Comparison of ENCODE assay signal across 10 cellular contexts in genomic region chr6:14865609-14866100, GRCh38.
A peak's percentile ranks its signal among the peaks of the same experiment; 100 is the strongest.
DNase-seq lines count a peak whose midpoint lies in the region; ATAC-seq and TF ChIP-seq lines count a peak whose summit lies in the region.
"Had no signal": no experiment of that assay in that cellular context is flagged by ENCODE, and none has a peak within 500 bp of the region (broad histone marks: within the 10 kb centered on the region; RNA-seq: fewer than 3 reads in every experiment).

No MANE protein-coding gene starts in this region.

- H3K4me1 ChIP-seq in DOHH2 (ENCODE audit: control insufficient read depth, low read length) (peaks cover 15% of the 10 kb centered on the region), Karpas-422 (ENCODE audit: low read length) (no peaks in the 10 kb centered on the region), HAP-1 (no peaks in the 10 kb centered on the region; the same call in 1 of the 2 replicates)

- no peaks in the 10 kb centered on the region for H4K20me1 ChIP-seq in DOHH2 (ENCODE audit: control insufficient read depth, insufficient read depth, low read depth, low read length)
- no peaks in the 10 kb centered on the region for H4K20me1 ChIP-seq in Karpas-422 (ENCODE audit: insufficient read depth, low read depth, low read length)

- H3K36me3 Mint-ChIP-seq in activated T-helper 2 cell treated with anti-CD3 and anti-CD28 coated beads, Interferon-gamma antibody, Interleukin-2, Interleukin-4, amounts not matched to agents 10 μg/mL and 5 μg/mL and 100 μg/mL, durations not matched to agents 14 hours and 24 hours and 36 hours (ENCODE audit: low read depth), result no peaks in the 10 kb centered on the region
- peaks cover 0 to 7% of the 10 kb centered on the region in 2 donors for H3K36me3 Mint-ChIP-seq in naive B cell

- TF ChIP-seq CTCF in DOHH2 (IDR thresholded peaks at IDR 0.05; ENCODE audit: low read depth, low read length, poor library complexity, severe bottlenecking), result no peak

- H3K4me3 Mint-ChIP-seq in activated T-helper 2 cell treated with anti-CD3 and anti-CD28 coated beads, Interferon-gamma antibody, Interleukin-2, Interleukin-4, amounts not matched to agents 10 μg/mL and 5 μg/mL and 100 μg/mL, durations not matched to agents 14 hours and 24 hours and 36 hours (ENCODE audit: low read depth), result no peak overlapping the region
- H3K4me3 Mint-ChIP-seq in naive B cell, result peak overlapping the region in 7 of 8 donors; percentile 47 to 86 (median 78)
- H3K4me3 Mint-ChIP-seq: activated CD4-positive, alpha-beta T cell treated with anti-CD3 and anti-CD28 coated beads, Interleukin-2, amount 10 ng/mL, durations not matched to agents 7 days and 5 days had no signal

- no peaks in the 10 kb centered on the region for H3K36me3 ChIP-seq in DOHH2 (ENCODE audit: control insufficient read depth, low read length)
- no peaks in the 10 kb centered on the region for H3K36me3 ChIP-seq in Karpas-422 (ENCODE audit: insufficient read depth, low read length)
- no peaks in the 10 kb centered on the region for H3K36me3 ChIP-seq in HAP-1 (replicated peaks)

- ATAC-seq in naive B cell (ENCODE audit: low read depth in 2 of 2), result peak; percentile 97

- 0 out of 2 replicates have a peak overlapping the region, but pooled peaks have one; percentile 58 for H2AFZ ChIP-seq in Karpas-422 (ENCODE audit: low read length)

- H3F3A ChIP-seq in DOHH2 (ENCODE audit: control insufficient read depth, insufficient read depth), result no peaks in the 10 kb centered on the region

- H3K27ac ChIP-seq in DOHH2 (ENCODE audit: low read depth, low read length) (no peak overlapping the region), Karpas-422 (ENCODE audit: low read length) (no peak overlapping the region)

- no peaks in the 10 kb centered on the region for H3K27me3 Mint-ChIP-seq in activated T-helper 2 cell treated with anti-CD3 and anti-CD28 coated beads, Interferon-gamma antibody, Interleukin-2, Interleukin-4, amounts not matched to agents 10 μg/mL and 5 μg/mL and 100 μg/mL, durations not matched to agents 14 hours and 24 hours and 36 hours (ENCODE audit: low read depth)
- H3K27me3 Mint-ChIP-seq in naive B cell, result no peaks in the 10 kb centered on the region
- H3K27me3 Mint-ChIP-seq: activated CD4-positive, alpha-beta T cell treated with anti-CD3 and anti-CD28 coated beads, Interleukin-2, amount 10 ng/mL, durations not matched to agents 7 days and 5 days had no signal

- in situ Hi-C loops in HAP-1 (cut with MboI; ENCODE audit: low sequenced_read_pairs), result no loop called here

- no peaks in the 10 kb centered on the region for H3K27me3 ChIP-seq in DOHH2 (ENCODE audit: control insufficient read depth, low read length)
- H3K27me3 ChIP-seq in Karpas-422 (ENCODE audit: low read length), result no peaks in the 10 kb centered on the region
- H3K27me3 ChIP-seq in HAP-1 (ENCODE audit: low read depth), result no peaks in the 10 kb centered on the region

- H3K9me2 ChIP-seq in DOHH2 (replicated peaks; ENCODE audit: control insufficient read depth, low read length), result no peaks in the 10 kb centered on the region
- no peaks in the 10 kb centered on the region for H3K9me2 ChIP-seq in Karpas-422 (replicated peaks; ENCODE audit: insufficient read depth, low read length)

- H3K4me1 Mint-ChIP-seq in activated T-helper 2 cell treated with anti-CD3 and anti-CD28 coated beads, Interferon-gamma antibody, Interleukin-2, Interleukin-4, amounts not matched to agents 10 μg/mL and 5 μg/mL and 100 μg/mL, durations not matched to agents 14 hours and 24 hours and 36 hours (ENCODE audit: low read depth), result peaks cover 28% of the 10 kb centered on the region
- H3K4me1 Mint-ChIP-seq in naive B cell, result peaks cover 21 to 48% (median 42%) of the 10 kb centered on the region in 3 donors

- H3K9me3 Mint-ChIP-seq in activated T-helper 2 cell treated with anti-CD3 and anti-CD28 coated beads, Interferon-gamma antibody, Interleukin-2, Interleukin-4, amounts not matched to agents 10 μg/mL and 5 μg/mL and 100 μg/mL, durations not matched to agents 14 hours and 24 hours and 36 hours, result no peaks in the 10 kb centered on the region
- H3K9me3 Mint-ChIP-seq in naive B cell, result peaks cover 0 to 4% (median 0%) of the 10 kb centered on the region in 7 donors

- H3K27ac Mint-ChIP-seq in activated T-helper 2 cell treated with anti-CD3 and anti-CD28 coated beads, Interferon-gamma antibody, Interleukin-2, Interleukin-4, amounts not matched to agents 10 μg/mL and 5 μg/mL and 100 μg/mL, durations not matched to agents 14 hours and 24 hours and 36 hours, result peak overlapping the region; percentile 3
- peak overlapping the region; percentile 18 to 97 (median 91) for H3K27ac Mint-ChIP-seq in naive B cell
- H3K27ac Mint-ChIP-seq: activated CD4-positive, alpha-beta T cell treated with anti-CD3 and anti-CD28 coated beads, Interleukin-2, amount 10 ng/mL, durations not matched to agents 7 days and 5 days had no signal

- DNase-seq in Karpas-422 (no peak), naive B cell (peak; percentile 75), NCI-H146 treated with DMSO at 0.1 percent for 48 hours (lab: John Stamatoyannopoulos, UW; ENCODE audit: unreplicated experiment) (no peak), HAP-1 (ENCODE audit: low spot score in 2 of 2) (no peak), NCI-H526 (lab: John Stamatoyannopoulos, UW) (no peak)
- no peak for DNase-seq in activated T-helper 2 cell treated with anti-CD3 and anti-CD28 coated beads, Interferon-gamma antibody, Interleukin-2, Interleukin-4, amounts not matched to agents 10 μg/mL and 5 μg/mL and 100 μg/mL, durations not matched to agents 14 hours and 24 hours and 36 hours (ENCODE audit: low spot score)
- DNase-seq: activated CD4-positive, alpha-beta T cell treated with anti-CD3 and anti-CD28 coated beads, Interleukin-2, amount 10 ng/mL, durations not matched to agents 7 days and 5 days; cerebellar nuclear complex; GDM1 had no signal

- H3K79me2 ChIP-seq in DOHH2 (ENCODE audit: control insufficient read depth, low read length) (no peaks in the 10 kb centered on the region), Karpas-422 (ENCODE audit: low read length) (no peaks in the 10 kb centered on the region)

- H3K4me3 ChIP-seq in DOHH2 (ENCODE audit: low read length) (no peak overlapping the region), Karpas-422 (ENCODE audit: low read length) (no peak overlapping the region), HAP-1 (no peak overlapping the region)

- H3K4me2 ChIP-seq in DOHH2 (ENCODE audit: low read length) (peak overlapping the region; percentile 36), Karpas-422 (ENCODE audit: low read depth, low read length, poor library complexity, severe bottlenecking) (no peak overlapping the region)

- intact Hi-C loops in activated T-helper 2 cell treated with anti-CD3 and anti-CD28 coated beads, Interferon-gamma antibody, Interleukin-2, Interleukin-4, amounts not matched to agents 10 μg/mL and 5 μg/mL and 100 μg/mL, durations not matched to agents 14 hours and 24 hours and 36 hours (cut with micrococcal nuclease), result no loop called here

- no peak overlapping the region for H3K9ac ChIP-seq in Karpas-422 (ENCODE audit: low read length)

- no peaks in the 10 kb centered on the region for H3K9me3 ChIP-seq in DOHH2 (ENCODE audit: control insufficient read depth, insufficient read depth, low read length)
- no peaks in the 10 kb centered on the region for H3K9me3 ChIP-seq in Karpas-422 (ENCODE audit: low read length)
- H3K9me3 ChIP-seq in HAP-1, result no peaks in the 10 kb centered on the region
